In the genomic region with DNA sequence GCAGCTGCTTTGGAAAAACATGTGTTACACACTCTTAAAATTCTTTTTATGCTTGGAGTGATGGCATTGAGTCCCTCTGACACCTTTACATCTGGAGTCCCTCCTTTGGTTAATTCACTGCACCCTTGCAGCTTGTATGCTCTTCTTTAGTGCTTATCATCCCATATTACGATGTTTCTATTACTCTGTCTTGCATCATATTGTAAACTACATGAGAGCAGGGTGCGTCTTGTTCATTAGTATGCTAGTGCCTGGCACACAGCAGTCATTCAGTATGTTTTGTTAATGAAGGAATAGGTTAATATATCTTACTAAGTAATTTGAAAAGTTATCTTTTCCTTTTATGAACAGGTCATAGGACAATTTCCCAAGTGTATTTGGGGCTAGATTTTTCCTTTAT, we compare ENCODE assay signal across 19 cellular contexts.
"Had no signal": no experiment of that assay in that cellular context is flagged by ENCODE, and none has a peak within 500 bp of the region (broad histone marks: within the 10 kb centered on the region; RNA-seq: fewer than 3 reads in every experiment).

No MANE protein-coding gene starts in this region.

- H3K4me3 ChIP-seq: colonic mucosa, dorsolateral prefrontal cortex, esophagus muscularis mucosa, heart right ventricle, ovary, prostate gland, upper lobe of left lung had no signal

- H3K4me1 ChIP-seq: esophagus muscularis mucosa, prostate gland, upper lobe of left lung had no signal

- ATAC-seq: activated CD4-positive, CD25-positive, alpha-beta regulatory T cell treated with anti-CD3 and anti-CD28 coated beads, Interleukin-2, amount 50 U/mL, for 24 hours; activated CD8-positive, alpha-beta memory T cell treated with anti-CD3 and anti-CD28 coated beads, Interleukin-2, amount 10 ng/mL, durations not matched to agents 7 days and 5 days; activated CD8-positive, alpha-beta T cell treated with anti-CD3 and anti-CD28 coated beads for 36 hours; effector memory CD8-positive, alpha-beta T cell; heart right ventricle; left cardiac atrium; stimulated activated naive CD8-positive, alpha-beta T cell treated with anti-CD3 and anti-CD28 coated beads, Interleukin-15, Interleukin-2, amounts not matched to agents 100 U/mL and 50 U/mL, for 24 hours had no signal

- H3K27ac ChIP-seq: colonic mucosa, dorsolateral prefrontal cortex, esophagus muscularis mucosa, heart right ventricle, neutrophil, ovary, prostate gland, upper lobe of left lung had no signal

- H3K9me3 ChIP-seq: colonic mucosa, esophagus muscularis mucosa, heart right ventricle, neutrophil, ovary, prostate gland, upper lobe of left lung had no signal

- H3K36me3 ChIP-seq: colonic mucosa, esophagus muscularis mucosa, heart right ventricle, neutrophil, ovary, prostate gland, upper lobe of left lung had no signal

- H3K27me3 ChIP-seq: colonic mucosa, dorsolateral prefrontal cortex, esophagus muscularis mucosa, ovary, upper lobe of left lung had no signal

- DNase-seq: activated CD4-positive, alpha-beta T cell treated with anti-CD3 and anti-CD28 coated beads, Interleukin-2, amount 10 ng/mL, durations not matched to agents 24 days and 14 days; activated CD8-positive, alpha-beta memory T cell treated with anti-CD3 and anti-CD28 coated beads, Interleukin-2, amount 10 ng/mL, durations not matched to agents 7 days and 5 days; activated CD8-positive, alpha-beta T cell treated with anti-CD3 and anti-CD28 coated beads for 36 hours; amygdala; colonic mucosa; dorsolateral prefrontal cortex; effector memory CD8-positive, alpha-beta T cell; heart right ventricle; islet precursor cell; left cardiac atrium; ovary; stimulated activated CD4-positive, alpha-beta T cell treated with anti-CD3 and anti-CD28 coated beads, Interleukin-12 subunit alpha, Interleukin-12 subunit beta, amount 100 ng/mL, for 4 hours; stimulated activated CD4-positive, alpha-beta T cell treated with anti-CD3 and anti-CD28 coated beads, Interleukin-4, amount 100 ng/mL, for 4 hours; stimulated activated naive CD8-positive, alpha-beta T cell treated with anti-CD3 and anti-CD28 coated beads, Interleukin-15, Interleukin-2, amounts not matched to agents 100 U/mL and 50 U/mL, for 24 hours; upper lobe of left lung had no signal
